In the genomic region with DNA sequence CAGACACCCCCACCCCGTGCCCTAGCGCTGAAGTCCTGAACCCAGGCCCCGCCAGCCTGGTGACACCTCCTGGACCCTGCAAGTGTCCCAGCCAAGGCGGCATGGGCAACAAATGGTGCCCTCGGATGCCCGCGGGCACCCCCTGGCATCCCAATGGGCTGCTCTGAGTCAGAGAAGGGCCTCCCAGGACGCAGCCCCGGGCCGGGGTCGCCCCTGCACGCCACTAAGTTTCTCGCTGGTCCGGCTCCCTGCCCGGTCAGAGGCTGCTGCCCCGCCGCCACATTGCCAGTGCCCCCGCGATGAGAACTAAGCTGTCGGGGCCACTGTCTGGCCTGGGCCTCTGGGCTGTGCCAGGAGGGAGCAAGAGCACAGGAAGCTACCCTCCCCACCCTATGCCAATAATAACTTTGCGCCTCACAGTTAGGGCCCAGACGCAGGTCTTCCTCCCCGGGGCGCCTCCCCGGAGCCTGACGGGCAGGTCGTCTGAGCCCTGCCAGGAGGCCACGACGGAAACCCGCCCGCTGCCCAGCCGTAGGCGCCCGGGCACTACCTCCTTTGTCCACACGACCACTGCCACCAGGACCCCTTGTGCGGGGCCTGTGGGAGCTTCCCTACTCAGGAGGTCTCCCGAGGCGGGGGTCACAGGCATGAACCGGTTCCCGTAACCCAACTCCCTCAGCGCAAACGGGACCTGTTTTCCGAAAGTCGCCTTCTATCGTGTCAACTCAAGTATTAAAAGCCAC, we compare ENCODE assay signal across 8 cellular contexts. TPM values are rescaled to one million over a fixed set of nuclear protein-coding genes. Genes with fewer than 3 reads are reported as not detected.
DNase-seq lines count a peak whose midpoint lies in the region; ATAC-seq and TF ChIP-seq lines count a peak whose summit lies in the region.

No MANE protein-coding gene starts in this region.

- H3K27me3 Mint-ChIP-seq in HFFc6 (ENCODE audit: insufficient read depth) = peaks cover 4% of the 10 kb centered on the region

- H3K4me3 ChIP-seq in AG04450 (ENCODE audit: low read depth, low read length) = peak overlapping the region; percentile 60
- H3K4me3 ChIP-seq in skin epidermis = peak overlapping the region; percentile 44 to 72 (median 55)

- POLR2A ChIA-PET in AG04450 (lab: Yijun Ruan, JAX) = no interaction called here

- peaks cover 14% of the 10 kb centered on the region for H3K4me1 Mint-ChIP-seq in HFFc6 (ENCODE audit: low read depth)

- ATAC-seq in left cardiac atrium = peak; percentile 5 to 6
- no peak for ATAC-seq in GM18511 (IDR thresholded peaks at IDR 0.05; ENCODE audit: unreplicated experiment)
- no peak for ATAC-seq in HG03196 (IDR thresholded peaks at IDR 0.05; ENCODE audit: unreplicated experiment)
- ATAC-seq in HG03342 (IDR thresholded peaks at IDR 0.05; ENCODE audit: unreplicated experiment) = no peak

- H3K9me3 Mint-ChIP-seq in HFFc6 = no peaks in the 10 kb centered on the region

- TF ChIP-seq CTCF in AG04450 (IDR thresholded peaks at IDR 0.05; ENCODE audit: low read depth, low read length) (0 out of 2 replicates have a peak, but pooled peaks have one; percentile 1), HFFc6 (IDR thresholded peaks at IDR 0.05) (no peak)

- CTCF ChIA-PET in AG04450 (lab: Charles Lee) = no interaction called here

- H3K4me3 Mint-ChIP-seq in HFFc6 = peak overlapping the region; percentile 93

- peaks cover 6% of the 10 kb centered on the region; the same call in 1 of the 2 replicates for H3K9me3 ChIP-seq in AG04450 (ENCODE audit: control insufficient read depth, insufficient read depth, low read length)

- DNase-seq in AG04450 (ENCODE audit: low read depth, low spot score) (no peak), HFFc6 (no peak), left cardiac atrium (peak; percentile 55)
- DNase-seq in activated CD8-positive, alpha-beta memory T cell treated with anti-CD3 and anti-CD28 coated beads, Interleukin-2, amount 50 U/mL, for 4 hours = peak; percentile 48

- peak overlapping the region; percentile 73 for H3K27ac Mint-ChIP-seq in HFFc6

- H3K27ac ChIP-seq in AG04450 (ENCODE audit: low read depth, low read length) (no peak overlapping the region), skin epidermis (peak overlapping the region in 20 of 21 experiments; percentile 10 to 93 (median 70))

- intact Hi-C loops in left cardiac atrium (cut with DNase I) = no loop called here

- H3K27me3 ChIP-seq in AG04450 (ENCODE audit: control insufficient read depth, insufficient read depth, low read length) = peaks cover 2% of the 10 kb centered on the region

- H3K36me3 Mint-ChIP-seq in HFFc6 (ENCODE audit: low read depth) = no peaks in the 10 kb centered on the region

RNA-seq across cellular contexts. Expression of a gene that starts 1.4 kb away (rescaled TPM):
- polyA plus RNA-seq in AG04450 (2011; rRNA removed) = 0.20 TPM in 2 replicates
- polyA minus RNA-seq in AG04450 (2011; rRNA and poly(A)+ RNA removed) = 0.51 and 0.61 TPM in 2 replicates
- total RNA-seq in HFFc6 (2021; fragmentation: NEBNext Ultra II Directional; extraction: Animal tissue kit (Norgen Biotek cat#: 25700)) = 1 to 10 TPM; 4.5 to 6.4 (median 5.1) TPM
- total RNA-seq in left cardiac atrium = 10 to 100 TPM in 1 of 2 donors, 1 to 10 TPM in 1; 7.0 to 11.5 TPM

Comparison
In these comparisons a context has a peak if more than half of its experiments do, and no peak if none do; other contexts are left out.
1. DNase-seq: peak in activated CD8-positive, alpha-beta memory T cell treated with anti-CD3 and anti-CD28 coated beads, Interleukin-2, amount 50 U/mL, for 4 hours (single experiment) and left cardiac atrium (single experiment); none in AG04450 (single experiment) and HFFc6 (single experiment).
2. ATAC-seq: peak in left cardiac atrium (2 of 2); none in GM18511 (single experiment), HG03196 (single experiment) and HG03342 (single experiment).